ENCODE assay signal across 10 cellular contexts in the genomic region with DNA sequence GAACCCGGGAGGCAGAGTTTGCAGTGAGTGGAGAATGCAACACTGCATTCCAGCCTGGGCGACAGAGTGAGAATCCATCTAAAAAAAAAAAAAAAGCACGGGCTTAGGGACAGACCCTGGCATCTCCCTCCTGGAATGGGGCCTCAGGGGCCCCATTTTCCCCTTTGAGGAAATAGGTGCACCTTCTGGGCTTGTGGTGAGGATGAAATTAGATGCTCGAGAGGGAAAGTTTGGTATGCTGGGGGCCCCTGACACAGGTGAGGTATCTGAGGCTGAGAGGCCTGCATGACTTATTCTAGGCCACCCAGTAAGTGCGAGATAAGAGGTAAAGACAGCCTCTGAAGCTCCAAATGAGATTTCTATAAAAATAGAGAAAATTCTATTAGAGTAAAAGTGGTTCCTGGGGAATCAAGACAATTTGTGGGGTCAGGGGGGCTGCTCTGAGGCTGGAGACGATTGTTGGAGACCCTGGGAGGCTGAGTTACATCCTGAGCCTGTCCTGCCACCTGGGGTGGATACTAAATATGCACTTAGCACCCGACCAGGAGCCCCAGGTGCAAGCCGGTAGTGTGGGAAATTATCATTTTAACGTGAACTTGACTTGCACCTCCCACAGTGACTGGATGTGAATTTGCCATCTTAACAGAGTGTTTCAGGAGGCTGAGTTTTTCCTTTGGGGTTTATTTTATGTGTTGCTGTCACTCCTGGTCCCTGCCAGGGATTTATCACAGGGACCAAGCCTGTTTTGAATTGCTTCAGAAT. TPM values are rescaled to one million over a fixed set of nuclear protein-coding genes. Genes with fewer than 3 reads are reported as not detected.
DNase-seq lines count a peak whose midpoint lies in the region; ATAC-seq, FAIRE-seq and TF ChIP-seq lines count a peak whose summit lies in the region.
"Had no signal": no experiment of that assay in that cellular context is flagged by ENCODE, and none has a peak within 500 bp of the region (broad histone marks: within the 10 kb centered on the region; RNA-seq: fewer than 3 reads in every experiment).

No MANE protein-coding gene starts in this region.

- no peak for ATAC-seq in GM18498 (IDR thresholded peaks at IDR 0.05; ENCODE audit: unreplicated experiment)

- H3K27me3 ChIP-seq in adipocyte (replicated peaks; ENCODE audit: control insufficient read depth, insufficient read depth, low read length) (peaks cover 11% of the 10 kb centered on the region), mesendoderm (ENCODE audit: insufficient read depth, low read length, poor library complexity) (no peaks in the 10 kb centered on the region), vagina (no peaks in the 10 kb centered on the region), uterus (no peaks in the 10 kb centered on the region)
- H3K27me3 ChIP-seq: BLaER1 treated with 17β-estradiol and CSF1 and Interleukin-3, amounts not matched to agents 10 nM and 100 nM; SJSA1 had no signal

- no peaks in the 10 kb centered on the region for H3K79me1 ChIP-seq in mesendoderm (ENCODE audit: low read length)

- intact Hi-C loops in vagina (cut with DNase I) (loop anchor here (5.0 kb wide), 1 partner anchor 63 kb away; no protein-coding TSS in a partner anchor), uterus (cut with DNase I; ENCODE audit: low total_unique reads) (loop anchor here (2.0 to 5.0 kb wide), 2 partner anchors 62 to 183 kb away; no protein-coding TSS in a partner anchor)

- no peak overlapping the region for H2BK15ac ChIP-seq in mesendoderm (replicated peaks; ENCODE audit: low read depth)

- H3K9me3 ChIP-seq in adipocyte (ENCODE audit: control insufficient read depth, low read length) (no peaks in the 10 kb centered on the region), vagina (no peaks in the 10 kb centered on the region), uterus (no peaks in the 10 kb centered on the region)
- H3K9me3 ChIP-seq: BLaER1 treated with 17β-estradiol and CSF1 and Interleukin-3, amounts not matched to agents 10 nM and 100 nM; SJSA1 had no signal

- no peak overlapping the region for H3K4ac ChIP-seq in mesendoderm (ENCODE audit: low read depth, low read length)

- no peak for TF ChIP-seq CTCF in vagina (IDR thresholded peaks at IDR 0.05)
- no peak for TF ChIP-seq CTCF in uterus (IDR thresholded peaks at IDR 0.05)

- DNase-seq in NCI-H2107 treated with DMSO at 0.1 percent for 48 hours (lab: John Stamatoyannopoulos, UW; ENCODE audit: unreplicated experiment) (peak; percentile 41), NCI-H2107 (lab: John Stamatoyannopoulos, UW) (no peak), adipocyte (ENCODE audit: low read depth) (no peak), mesendoderm (peak; percentile 79), vagina (ENCODE audit: extremely low spot score in 2 of 2) (no peak), urothelium cell line (ENCODE audit: low spot score) (no peak), uterus (no peak)

- TF ChIP-seq POLR2A in vagina (IDR thresholded peaks at IDR 0.05): no peak
- TF ChIP-seq POLR2A in uterus (IDR thresholded peaks at IDR 0.05): no peak

- no peaks in the 10 kb centered on the region for H3K79me2 ChIP-seq in mesendoderm (ENCODE audit: control insufficient read depth, insufficient read depth, low read length)

- no peak overlapping the region for H4K8ac ChIP-seq in mesendoderm (ENCODE audit: low read depth, low read length)

- H3K4me1 ChIP-seq in adipocyte (ENCODE audit: control insufficient read depth, insufficient read depth, low read length) (no peaks in the 10 kb centered on the region), mesendoderm (ENCODE audit: control insufficient read depth, low read depth, low read length) (peaks cover 22% of the 10 kb centered on the region), vagina (peaks cover 18% of the 10 kb centered on the region), uterus (no peaks in the 10 kb centered on the region)
- H3K4me1 ChIP-seq: SJSA1 had no signal

- no peak for FAIRE-seq in urothelium cell line (lab: Jason Lieb, UNC)

- no peaks in the 10 kb centered on the region for H3K36me3 ChIP-seq in adipocyte (ENCODE audit: control insufficient read depth, insufficient read depth, low read length, severe bottlenecking)
- H3K36me3 ChIP-seq in mesendoderm (ENCODE audit: control insufficient read depth, insufficient read depth, low read length): no peaks in the 10 kb centered on the region
- no peaks in the 10 kb centered on the region for H3K36me3 ChIP-seq in vagina
- H3K36me3 ChIP-seq in uterus: no peaks in the 10 kb centered on the region
- H3K36me3 ChIP-seq: BLaER1 treated with 17β-estradiol and CSF1 and Interleukin-3, amounts not matched to agents 10 nM and 100 nM; SJSA1 had no signal

- WGBS in mesendoderm (ENCODE audit: extremely low coverage, insufficient coverage, low lambda C conversion rate): no CpG with 5 or more reads among the region's 9 CpGs

- no peak overlapping the region for H2BK5ac ChIP-seq in mesendoderm (ENCODE audit: low read length)

- no peak overlapping the region for H3K23ac ChIP-seq in mesendoderm (ENCODE audit: low read length)

- H3K27ac ChIP-seq in mesendoderm (ENCODE audit: low read depth, low read length) (peak overlapping the region; percentile 82), vagina (peak overlapping the region; percentile 61), uterus (peak overlapping the region in 1 of 2 donors; percentile 16)
- H3K27ac ChIP-seq: BLaER1 treated with 17β-estradiol and CSF1 and Interleukin-3, amounts not matched to agents 10 nM and 100 nM; SJSA1 had no signal

- no peak overlapping the region for H4K5ac ChIP-seq in mesendoderm (ENCODE audit: low read length)

- peak overlapping the region; percentile 82 for H3K18ac ChIP-seq in mesendoderm (ENCODE audit: low read length)

- H2BK120ac ChIP-seq in mesendoderm (ENCODE audit: low read depth, low read length): no peak overlapping the region

- H2AK5ac ChIP-seq in mesendoderm (ENCODE audit: low read length): no peak overlapping the region

- H3K9ac ChIP-seq in adipocyte (ENCODE audit: low read length): peak overlapping the region; percentile 2
- H3K9ac ChIP-seq in mesendoderm (ENCODE audit: low read length): no peak overlapping the region
- H3K9ac ChIP-seq: BLaER1 treated with 17β-estradiol and CSF1 and Interleukin-3, amounts not matched to agents 10 nM and 100 nM had no signal

- no peak overlapping the region for H3K4me2 ChIP-seq in mesendoderm (ENCODE audit: low read length)
- H3K4me2 ChIP-seq: BLaER1 treated with 17β-estradiol and CSF1 and Interleukin-3, amounts not matched to agents 10 nM and 100 nM had no signal

- H3K4me3 ChIP-seq in adipocyte (ENCODE audit: low read length) (no peak overlapping the region), mesendoderm (ENCODE audit: low read length) (no peak overlapping the region), vagina (peak overlapping the region in 1 of 2 donors; percentile 33), uterus (no peak overlapping the region)
- H3K4me3 ChIP-seq: BLaER1 treated with 17β-estradiol and CSF1 and Interleukin-3, amounts not matched to agents 10 nM and 100 nM; SJSA1 had no signal

- H3K56ac ChIP-seq in mesendoderm (ENCODE audit: low read length): peak overlapping the region; percentile 82

RNA-seq across cellular contexts. Expression of a gene that starts 48.5 kb away (rescaled TPM):
- polyA plus RNA-seq in mesendoderm (2013, experiment 1 of 2): 62.6 TPM
- polyA plus RNA-seq in mesendoderm (2013, experiment 2 of 2): 61.3 TPM
- total RNA-seq in vagina (144 TPM), uterus (100 to 1,000 TPM in 1 of 4 donors, 10 to 100 TPM in 3; 19.4 to 108 (median 27.4) TPM)

Comparison
In these comparisons a context has a peak if more than half of its experiments do, and no peak if none do; other contexts are left out.
1. DNase-seq: peak in NCI-H2107 treated with DMSO at 0.1 percent for 48 hours (single experiment) and mesendoderm (single experiment); none in NCI-H2107 (single experiment), adipocyte (single experiment), vagina (0 of 2), urothelium cell line (single experiment) and uterus (0 of 2).